In the genomic region with DNA sequence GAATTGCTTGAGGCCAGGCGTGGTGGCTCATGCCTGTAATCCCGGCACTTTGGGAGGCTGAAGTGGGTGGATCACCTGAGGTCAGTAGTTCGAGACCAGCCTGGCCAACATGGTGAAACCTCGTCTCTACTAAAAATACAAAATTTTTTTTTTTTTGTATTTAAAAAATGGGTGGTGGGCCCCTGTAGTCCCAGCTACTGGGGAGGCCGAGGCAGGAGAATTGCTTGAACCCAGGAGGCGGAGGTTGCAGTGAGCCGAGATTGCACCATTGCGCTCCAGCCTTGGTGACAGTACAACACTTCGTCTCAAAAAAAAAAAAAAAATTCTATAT, we compare ENCODE assay signal across 7 cellular contexts. TPM values are rescaled to one million over a fixed set of nuclear protein-coding genes. Genes with fewer than 3 reads are reported as not detected.
A peak's percentile ranks its signal among the peaks of the same experiment; 100 is the strongest.
DNase-seq lines count a peak whose midpoint lies in the region; ATAC-seq and TF ChIP-seq lines count a peak whose summit lies in the region.
"Not testable (repeated sequence)": the region's sequence is repeated elsewhere in the genome, so short reads cannot be mapped to it uniquely, and the experiment has no call there.

No MANE protein-coding gene starts in this region.

- H3K27ac ChIP-seq in AG04450 (ENCODE audit: low read depth, low read length) (peak overlapping the region; percentile 78), HL-60 (replicated peaks) (peak overlapping the region; percentile 65), hepatocyte (peak overlapping the region; percentile 80), osteoblast (ENCODE audit: low read depth, low read length) (peak overlapping the region; percentile 50), skeletal muscle tissue (ENCODE audit: low read depth, low read length) (peak overlapping the region; percentile 25)

- not testable (repeated sequence) for ATAC-seq in T-helper 17 cell

- TF ChIP-seq CTCF in AG04450 (IDR thresholded peaks at IDR 0.05; ENCODE audit: low read depth, low read length); HL-60 (IDR thresholded peaks at IDR 0.05; ENCODE audit: insufficient read depth, low read length); chondrocyte (IDR thresholded peaks at IDR 0.05); hepatocyte (IDR thresholded peaks at IDR 0.05; ENCODE audit: poor library complexity); osteoblast (IDR thresholded peaks at IDR 0.05; ENCODE audit: extremely low read depth, low read depth, low read length): not testable (repeated sequence)

- H3K27me3 ChIP-seq in AG04450 (ENCODE audit: control insufficient read depth, insufficient read depth, low read length); HL-60 (ENCODE audit: insufficient read depth, poor library complexity, severe bottlenecking); hepatocyte; osteoblast (ENCODE audit: insufficient read depth, low read length); skeletal muscle tissue (ENCODE audit: control insufficient read depth in 3 of 3, insufficient read depth in 3 of 3, low read length in 3 of 3): not testable (repeated sequence)

- not testable (repeated sequence) for H3K9me3 Mint-ChIP-seq in chondrocyte (ENCODE audit: low read depth)

- not testable (repeated sequence) for H3K4me1 ChIP-seq in hepatocyte (ENCODE audit: insufficient read depth)
- H3K4me1 ChIP-seq in osteoblast (ENCODE audit: insufficient read depth, low read length) (peaks cover 14% of the 10 kb centered on the region), skeletal muscle tissue (ENCODE audit: control insufficient read depth in 3 of 3, insufficient read depth in 3 of 3, low read length in 3 of 3) (peaks cover 5 to 16% (median 8%) of the 10 kb centered on the region in 3 donors)

- H3K9me2 ChIP-seq in hepatocyte (replicated peaks; ENCODE audit: insufficient read depth) = not testable (repeated sequence)

- H3K4me2 ChIP-seq in hepatocyte = peak overlapping the region; percentile 23
- H3K4me2 ChIP-seq in osteoblast (ENCODE audit: insufficient read depth, low read length) = peak overlapping the region; percentile 41

- peaks cover 56% of the 10 kb centered on the region for H4K20me1 ChIP-seq in hepatocyte (ENCODE audit: insufficient read depth, poor library complexity, severe bottlenecking)
- not testable (repeated sequence) for H4K20me1 ChIP-seq in osteoblast (ENCODE audit: insufficient read depth, low read length)

- 92% methylated on average over 9 of the region's 9 CpGs for WGBS in hepatocyte (ENCODE audit: low lambda C conversion rate, missing lambda C conversion rate)

- H3K9me3 ChIP-seq in AG04450 (ENCODE audit: control insufficient read depth, insufficient read depth, low read length); T-helper 17 cell (ENCODE audit: control insufficient read depth, low read length, poor library complexity, severe bottlenecking); hepatocyte (ENCODE audit: low read depth); osteoblast (ENCODE audit: low read depth, low read length); skeletal muscle tissue (ENCODE audit: control insufficient read depth in 3 of 3, low read length in 3 of 3): not testable (repeated sequence)

- not testable (repeated sequence) for H3K27me3 Mint-ChIP-seq in T-helper 17 cell; chondrocyte (ENCODE audit: low read depth)

- not testable (repeated sequence) for H3K4me3 Mint-ChIP-seq in T-helper 17 cell; chondrocyte (ENCODE audit: unreplicated experiment)

- H3K79me2 ChIP-seq in hepatocyte (peaks cover 94% of the 10 kb centered on the region), osteoblast (ENCODE audit: insufficient read depth, low read length) (peaks cover 87% of the 10 kb centered on the region)

- H3K4me3 ChIP-seq in AG04450 (ENCODE audit: low read depth, low read length); HL-60 (replicated peaks; ENCODE audit: insufficient read depth, low read length); hepatocyte; osteoblast (ENCODE audit: insufficient read depth, low read length); skeletal muscle tissue (ENCODE audit: low read length in 3 of 3): not testable (repeated sequence)

- H3K9ac ChIP-seq in skeletal muscle tissue (ENCODE audit: low read depth in 1 of 3, low read length in 3 of 3) = not testable (repeated sequence)

- peaks cover 30% of the 10 kb centered on the region for H3K4me1 Mint-ChIP-seq in T-helper 17 cell
- peaks cover 24% of the 10 kb centered on the region for H3K4me1 Mint-ChIP-seq in chondrocyte (ENCODE audit: low read depth)

- H3K36me3 ChIP-seq in hepatocyte (replicated peaks; ENCODE audit: insufficient read depth, low read depth); osteoblast (ENCODE audit: insufficient read depth, low read length); skeletal muscle tissue (ENCODE audit: control insufficient read depth in 3 of 3, insufficient read depth in 3 of 3, low read length in 3 of 3): not testable (repeated sequence)

- POLR2A ChIA-PET in AG04450 (lab: Yijun Ruan, JAX) = interaction anchor here (0.6 to 0.7 kb wide), 3 partner anchors 12 to 960 kb away, joined by 3 to 6 read pairs (median 5); no protein-coding TSS in a partner anchor

- H2AFZ ChIP-seq in hepatocyte; osteoblast (ENCODE audit: low read length): not testable (repeated sequence)

- CTCF ChIA-PET in AG04450 (lab: Charles Lee) = interaction anchor here (0.7 kb wide), 2 partner anchors 25 to 60 kb away, joined by 3 to 10 read pairs; no protein-coding TSS in a partner anchor

- DNase-seq in AG04450 (ENCODE audit: low read depth, low spot score); HL-60 (ENCODE audit: low read depth in 1 of 2, low spot score in 1 of 2); T-helper 17 cell; chondrocyte (ENCODE audit: low spot score); hepatocyte (ENCODE audit: low spot score); osteoblast (ENCODE audit: insufficient read length, low spot score, missing footprints): not testable (repeated sequence)

- peak overlapping the region; percentile 34 for H3K27ac Mint-ChIP-seq in T-helper 17 cell
- H3K27ac Mint-ChIP-seq in chondrocyte (ENCODE audit: unreplicated experiment) = peak overlapping the region; percentile 92

- not testable (repeated sequence) for H3K36me3 Mint-ChIP-seq in T-helper 17 cell (ENCODE audit: low read depth); chondrocyte (ENCODE audit: low read depth)

RNA-seq across cellular contexts. Expression of gene KPNA6, which starts 26.1 kb away (rescaled TPM):
- polyA plus RNA-seq in AG04450 (2011; rRNA removed) (45.9 and 54.4 TPM in 2 replicates), hepatocyte (27.7 and 30.3 TPM in 2 replicates)
- polyA minus RNA-seq in AG04450 (2011; rRNA and poly(A)+ RNA removed) = 60.1 and 62.1 TPM in 2 replicates
- total RNA-seq in T-helper 17 cell (10 to 100 TPM; 39.8 to 57.6 TPM), chondrocyte (66.3 to 89.3 TPM (median 80.9 TPM) in 3 replicates), hepatocyte (48.3 and 48.5 TPM in 2 replicates), osteoblast (64.8 and 65.5 TPM in 2 replicates), skeletal muscle tissue (17.7 TPM)

RNA-seq across cellular contexts. Expression of gene TXLNA, which starts 45.6 kb away (rescaled TPM):
- 49.3 and 52.8 TPM in 2 replicates for polyA plus RNA-seq in AG04450 (2011; rRNA removed)
- polyA minus RNA-seq in AG04450 (2011; rRNA and poly(A)+ RNA removed) = 68.6 and 71.2 TPM in 2 replicates
- 10 to 100 TPM; 22.9 to 24.6 TPM for total RNA-seq in T-helper 17 cell
- 78.3 to 86.7 TPM (median 84.3 TPM) in 3 replicates for total RNA-seq in chondrocyte
- total RNA-seq in hepatocyte = 50.5 and 52.7 TPM in 2 replicates
- 37.1 and 41.2 TPM in 2 replicates for polyA plus RNA-seq in hepatocyte
- 136 and 140 TPM in 2 replicates for total RNA-seq in osteoblast
- 30.8 TPM for total RNA-seq in skeletal muscle tissue

Comparison
In these comparisons a context has a peak if more than half of its experiments do, and no peak if none do; other contexts are left out.
1. H3K27ac ChIP-seq: peak in every context shown above with its lines; median percentile 80 in hepatocyte; 78 in AG04450; 65 in HL-60; 50 in osteoblast; 25 in skeletal muscle tissue.